In the genomic region with DNA sequence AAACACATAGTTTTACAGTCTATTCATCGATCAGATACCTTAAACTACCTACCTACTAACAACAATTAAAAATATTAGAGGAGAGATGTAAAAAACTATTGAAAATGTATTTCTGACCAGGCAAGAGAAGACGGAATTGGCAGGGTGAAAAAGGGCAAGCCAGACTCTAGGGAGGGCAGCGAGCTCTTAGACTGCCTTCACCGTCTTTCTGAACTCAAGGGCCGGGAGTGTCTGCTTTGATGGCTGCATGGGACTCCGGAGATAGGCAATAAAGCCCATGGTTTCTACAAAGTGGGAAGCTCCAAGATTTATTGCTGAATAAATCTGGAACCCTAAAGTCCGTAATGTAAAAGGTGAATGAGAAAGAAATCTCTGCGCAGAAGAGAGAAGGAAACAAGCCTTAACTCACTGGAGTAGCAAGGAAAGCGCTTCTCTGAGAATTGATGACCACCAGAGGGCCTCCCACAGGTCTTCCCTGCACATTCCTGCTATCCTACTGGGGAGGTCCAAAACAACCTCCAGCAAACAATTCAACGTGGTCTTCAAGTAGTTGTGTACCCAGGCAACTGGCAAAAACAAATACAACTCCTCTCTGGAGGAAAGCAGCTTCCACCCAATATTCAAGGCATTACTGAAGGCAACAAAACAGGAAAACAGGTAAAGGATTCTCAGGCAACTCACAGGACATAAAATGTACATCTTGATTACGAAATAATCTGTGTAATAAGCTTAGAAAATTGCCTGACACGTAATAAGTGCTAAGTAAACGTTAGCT, we compare ENCODE assay signal across 9 cellular contexts.
A peak's percentile ranks its signal among the peaks of the same experiment; 100 is the strongest.
DNase-seq lines count a peak whose midpoint lies in the region; ATAC-seq, FAIRE-seq and TF ChIP-seq lines count a peak whose summit lies in the region.
"Had no signal": no experiment of that assay in that cellular context is flagged by ENCODE, and none has a peak within 500 bp of the region (broad histone marks: within the 10 kb centered on the region; RNA-seq: fewer than 3 reads in every experiment).

No MANE protein-coding gene starts in this region.

- FAIRE-seq in islet of Langerhans (lab: Jason Lieb, UNC): peak; percentile 55

- H3K4me3 ChIP-seq in KMS-11 (IDR thresholded peaks at IDR 0.05; ENCODE audit: insufficient read depth, low read depth, low read length): no peak overlapping the region

- H3K36me3 ChIP-seq in KMS-11 (ENCODE audit: insufficient read depth): no peaks in the 10 kb centered on the region; the same call in 1 of the 2 replicates

- CTCF ChIA-PET in activated CD4-positive, alpha-beta T cell treated with anti-CD3 and anti-CD28 coated beads for 36 hours (lab: Charles Lee): no interaction called here

- H3K9me3 ChIP-seq in T-helper 17 cell (ENCODE audit: control insufficient read depth, low read length, poor library complexity, severe bottlenecking): no peaks in the 10 kb centered on the region

- H3K79me2 ChIP-seq in KMS-11 (ENCODE audit: insufficient read depth, low read depth): no peaks in the 10 kb centered on the region

- no peaks in the 10 kb centered on the region for H3K9me3 Mint-ChIP-seq in activated CD4-positive, alpha-beta T cell treated with anti-CD3 and anti-CD28 coated beads for 36 hours (ENCODE audit: low read depth)
- H3K9me3 Mint-ChIP-seq: dendritic cell treated with granulocyte-macrophage colony-stimulating factor and Interleukin-4, amounts not matched to agents 40 ng/mL and 50 ng/mL, for 4 days had no signal

- H3K36me3 Mint-ChIP-seq in T-helper 17 cell (ENCODE audit: low read depth): no peaks in the 10 kb centered on the region
- H3K36me3 Mint-ChIP-seq in activated CD4-positive, alpha-beta T cell treated with anti-CD3 and anti-CD28 coated beads for 36 hours (ENCODE audit: low read depth): no peaks in the 10 kb centered on the region

- intact Hi-C loops in activated CD4-positive, alpha-beta T cell treated with anti-CD3 and anti-CD28 coated beads for 36 hours (cut with DNase I, micrococcal nuclease): no loop called here

- no peaks in the 10 kb centered on the region for H3K27me3 ChIP-seq in KMS-11 (ENCODE audit: insufficient read depth, low read depth)

- H3K27me3 Mint-ChIP-seq in T-helper 17 cell: peaks cover 15% of the 10 kb centered on the region
- no peaks in the 10 kb centered on the region for H3K27me3 Mint-ChIP-seq in activated CD4-positive, alpha-beta T cell treated with anti-CD3 and anti-CD28 coated beads for 36 hours
- H3K27me3 Mint-ChIP-seq: dendritic cell treated with granulocyte-macrophage colony-stimulating factor and Interleukin-4, amounts not matched to agents 40 ng/mL and 50 ng/mL, for 4 days had no signal

- H4K20me1 ChIP-seq in KMS-11 (ENCODE audit: insufficient read depth): no peaks in the 10 kb centered on the region

- DNase-seq in COR-L47 (lab: John Stamatoyannopoulos, UW) (peak; percentile 34), SW480 (ENCODE audit: low spot score) (peak; percentile 55), T-helper 17 cell (no peak)
- no peak for DNase-seq in activated CD4-positive, alpha-beta T cell treated with anti-CD3 and anti-CD28 coated beads for 1 hour
- DNase-seq in activated CD4-positive, alpha-beta T cell treated with anti-CD3 and anti-CD28 coated beads for 36 hours: no peak

- ATAC-seq in T-helper 17 cell (no peak), GM19351 (IDR thresholded peaks at IDR 0.05; ENCODE audit: unreplicated experiment) (no peak)
- no peak for ATAC-seq in activated CD4-positive, alpha-beta T cell treated with anti-CD3 and anti-CD28 coated beads for 36 hours

- POLR2A ChIA-PET in activated CD4-positive, alpha-beta T cell treated with anti-CD3 and anti-CD28 coated beads for 36 hours (lab: Charles Lee): no interaction called here

- no peak overlapping the region for H3K27ac ChIP-seq in KMS-11

- 0 out of 2 replicates have a peak, but pooled peaks have one; percentile 29 for TF ChIP-seq CTCF in KMS-11 (conservative IDR thresholded peaks at IDR 0.05; ENCODE audit: low read depth, low read length)

- H3K4me1 Mint-ChIP-seq in T-helper 17 cell: peaks cover 2% of the 10 kb centered on the region
- no peaks in the 10 kb centered on the region for H3K4me1 Mint-ChIP-seq in activated CD4-positive, alpha-beta T cell treated with anti-CD3 and anti-CD28 coated beads for 36 hours

- no peak overlapping the region for H3K4me2 ChIP-seq in KMS-11

- no peak overlapping the region for H3K4me3 Mint-ChIP-seq in T-helper 17 cell
- no peak overlapping the region for H3K4me3 Mint-ChIP-seq in activated CD4-positive, alpha-beta T cell treated with anti-CD3 and anti-CD28 coated beads for 36 hours
- H3K4me3 Mint-ChIP-seq: dendritic cell treated with granulocyte-macrophage colony-stimulating factor and Interleukin-4, amounts not matched to agents 40 ng/mL and 50 ng/mL, for 4 days had no signal

- no peak overlapping the region for H3K27ac Mint-ChIP-seq in T-helper 17 cell
- H3K27ac Mint-ChIP-seq in activated CD4-positive, alpha-beta T cell treated with anti-CD3 and anti-CD28 coated beads for 36 hours: no peak overlapping the region
- H3K27ac Mint-ChIP-seq: dendritic cell treated with granulocyte-macrophage colony-stimulating factor and Interleukin-4, amounts not matched to agents 40 ng/mL and 50 ng/mL, for 4 days had no signal

- H2AFZ ChIP-seq in KMS-11 (ENCODE audit: low read depth): no peak overlapping the region

- H3K4me1 ChIP-seq in KMS-11 (ENCODE audit: low read depth, poor library complexity, severe bottlenecking): no peaks in the 10 kb centered on the region

- no peak overlapping the region for H3K9ac ChIP-seq in KMS-11

Comparison
In these comparisons a context has a peak if more than half of its experiments do, and no peak if none do; other contexts are left out.
1. DNase-seq: peak in COR-L47 (single experiment) and SW480 (single experiment); none in T-helper 17 cell (0 of 3), activated CD4-positive, alpha-beta T cell treated with anti-CD3 and anti-CD28 coated beads for 1 hour (single experiment) and activated CD4-positive, alpha-beta T cell treated with anti-CD3 and anti-CD28 coated beads for 36 hours (single experiment).